In genomic region chr3:196631655-196632032, GRCh38 we compare ENCODE assay signal across 8 cellular contexts. TPM values are rescaled to one million over a fixed set of nuclear protein-coding genes. Genes with fewer than 3 reads are reported as not detected.
DNase-seq lines count a peak whose midpoint lies in the region; ATAC-seq and TF ChIP-seq lines count a peak whose summit lies in the region.

No MANE protein-coding gene starts in this region.

- in situ Hi-C loops in GM13977 (cut with MboI; ENCODE audit: low pct_unique_long_range_greater_than_20kb, low sequenced_read_pairs, unreplicated experiment): no loop called here

- H3K4me3 Mint-ChIP-seq in activated B cell treated with CpG ODN at 0.5 μM for 24 hours: peak overlapping the region; percentile 93
- peak overlapping the region; percentile 89 to 96 for H3K4me3 Mint-ChIP-seq in stimulated activated naive B cell treated with anti-CD40 and anti-IgM and Interleukin-4, amounts not matched to agents 10 μg/mL and 1 μg/mL and 100 μg/mL, for 72 hours

- H3K36me3 ChIP-seq in cardiac muscle cell (no peaks in the 10 kb centered on the region), right atrium auricular region (no peaks in the 10 kb centered on the region)

- H3K4me3 ChIP-seq in cardiac muscle cell (peak overlapping the region; percentile 28), right atrium auricular region (peak overlapping the region; percentile 45 to 67)

- H3K4me1 ChIP-seq in cardiac muscle cell (ENCODE audit: low read depth): peaks cover 8% of the 10 kb centered on the region
- H3K4me1 ChIP-seq in right atrium auricular region: peaks cover 0 to 13% of the 10 kb centered on the region in 2 donors

- H3K36me3 Mint-ChIP-seq in activated B cell treated with CpG ODN at 0.5 μM for 24 hours (ENCODE audit: low read depth): peaks cover 5% of the 10 kb centered on the region
- H3K36me3 Mint-ChIP-seq in stimulated activated naive B cell treated with anti-CD40 and anti-IgM and Interleukin-4, amounts not matched to agents 10 μg/mL and 1 μg/mL and 100 μg/mL, for 72 hours: peaks cover 8 to 22% of the 10 kb centered on the region in 2 donors

- H3K9me3 Mint-ChIP-seq in activated B cell treated with CpG ODN at 0.5 μM for 24 hours: no peaks in the 10 kb centered on the region
- H3K9me3 Mint-ChIP-seq in stimulated activated naive B cell treated with anti-CD40 and anti-IgM and Interleukin-4, amounts not matched to agents 10 μg/mL and 1 μg/mL and 100 μg/mL, for 72 hours: no peaks in the 10 kb centered on the region

- H3K4me1 Mint-ChIP-seq in activated B cell treated with CpG ODN at 0.5 μM for 24 hours: peaks cover 66% of the 10 kb centered on the region
- H3K4me1 Mint-ChIP-seq in stimulated activated naive B cell treated with anti-CD40 and anti-IgM and Interleukin-4, amounts not matched to agents 10 μg/mL and 1 μg/mL and 100 μg/mL, for 72 hours: peaks cover 34 to 67% of the 10 kb centered on the region in 2 donors

- H3K27me3 ChIP-seq in cardiac muscle cell: no peaks in the 10 kb centered on the region
- no peaks in the 10 kb centered on the region for H3K27me3 ChIP-seq in right atrium auricular region

- peak overlapping the region; percentile 96 for H3K27ac Mint-ChIP-seq in activated B cell treated with CpG ODN at 0.5 μM for 24 hours
- peak overlapping the region; percentile 98 for H3K27ac Mint-ChIP-seq in stimulated activated naive B cell treated with anti-CD40 and anti-IgM and Interleukin-4, amounts not matched to agents 10 μg/mL and 1 μg/mL and 100 μg/mL, for 72 hours

- CTCF ChIA-PET in activated B cell treated with CpG ODN at 0.5 μM for 24 hours (lab: Charles Lee): interaction anchor here (1.0 to 3.6 kb wide), 4 partner anchors 11 to 54 kb away, joined by 4 to 12 read pairs (median 6); no protein-coding TSS in a partner anchor

- H3K27me3 Mint-ChIP-seq in activated B cell treated with CpG ODN at 0.5 μM for 24 hours: no peaks in the 10 kb centered on the region
- H3K27me3 Mint-ChIP-seq in stimulated activated naive B cell treated with anti-CD40 and anti-IgM and Interleukin-4, amounts not matched to agents 10 μg/mL and 1 μg/mL and 100 μg/mL, for 72 hours: no peaks in the 10 kb centered on the region

- peak overlapping the region; percentile 92 for H3K27ac ChIP-seq in cardiac muscle cell
- H3K27ac ChIP-seq in right atrium auricular region: peak overlapping the region; percentile 69 to 81

- H3K9me3 ChIP-seq in cardiac muscle cell (ENCODE audit: low read depth): no peaks in the 10 kb centered on the region
- no peaks in the 10 kb centered on the region for H3K9me3 ChIP-seq in right atrium auricular region

- POLR2A ChIA-PET in activated B cell treated with CpG ODN at 0.5 μM for 24 hours (lab: Charles Lee): interaction anchor here (0.5 to 6.6 kb wide), 19 partner anchors 9 to 390 kb away, joined by 3 to 176 read pairs (median 4); partner anchors contain the start of genes CEP19, DYNLT2B, FBXO45 and NRROS

- DNase-seq in cardiac muscle cell (ENCODE audit: low read depth in 1 of 2, low spot score in 1 of 2): no peak
- no peak for DNase-seq in Right ventricle myocardium superior
- no peak for DNase-seq in activated B cell treated with CpG ODN at 0.5 μM for 24 hours
- DNase-seq in right atrium auricular region (ENCODE audit: low spot score): no peak
- DNase-seq in stimulated activated naive B cell treated with anti-CD40 and anti-IgM and Interleukin-4, amounts not matched to agents 10 μg/mL and 1 μg/mL and 100 μg/mL, for 72 hours: no peak
- no peak for DNase-seq in HuH-7 (ENCODE audit: low spot score)
- DNase-seq in GM13977 (ENCODE audit: low spot score): no peak
- no peak for DNase-seq in islet precursor cell

- TF ChIP-seq CTCF in cardiac muscle cell (IDR thresholded peaks at IDR 0.05; ENCODE audit: low read depth, low read length) (no peak), activated B cell treated with CpG ODN at 0.5 μM for 24 hours (IDR thresholded peaks at IDR 0.05) (no peak), right atrium auricular region (IDR thresholded peaks at IDR 0.05) (no peak), GM13977 (IDR thresholded peaks at IDR 0.05; ENCODE audit: extremely low read depth, insufficient read depth, missing control alignments) (no peak)

- ATAC-seq in Right ventricle myocardium superior (ENCODE audit: poor library complexity) (no peak), activated B cell treated with CpG ODN at 0.5 μM for 24 hours (ENCODE audit: low read depth) (no peak)
- ATAC-seq in stimulated activated naive B cell treated with anti-CD40 and anti-IgM and Interleukin-4, amounts not matched to agents 10 μg/mL and 1 μg/mL and 100 μg/mL, for 72 hours (replicated peaks): peak; percentile 0 to 4

- intact Hi-C loops in Right ventricle myocardium superior (cut with DNase I) (no loop called here), activated B cell treated with CpG ODN at 0.5 μM for 24 hours (cut with micrococcal nuclease) (loop anchor here (1.0 to 10.0 kb wide), 9 partner anchors 7 to 1947 kb away; partner anchors contain the start of genes CEP19, FAM43A, FBXO45 and NCBP2)

RNA-seq across cellular contexts. Expression of gene NRROS, which starts 7.8 kb away (rescaled TPM):
- 1.3 and 1.6 TPM in 2 replicates for total RNA-seq in cardiac muscle cell
- not detected in 2 replicates for polyA plus RNA-seq in cardiac muscle cell
- total RNA-seq in Right ventricle myocardium superior: 2.4 TPM
- total RNA-seq in activated B cell treated with CpG ODN at 0.5 μM for 24 hours: 88.5 and 92.4 TPM in 2 replicates
- 1 to 10 TPM; 2.4 to 4.8 TPM for total RNA-seq in right atrium auricular region

Comparison
In these comparisons a context has a peak if more than half of its experiments do, and no peak if none do; other contexts are left out.
1. ATAC-seq: peak in stimulated activated naive B cell treated with anti-CD40 and anti-IgM and Interleukin-4, amounts not matched to agents 10 μg/mL and 1 μg/mL and 100 μg/mL, for 72 hours (2 of 2); none in Right ventricle myocardium superior (single experiment) and activated B cell treated with CpG ODN at 0.5 μM for 24 hours (single experiment).
2. RNA of gene NRROS, which starts 7.8 kb away (total RNA-seq): 88.5 to 92.4 TPM in activated B cell treated with CpG ODN at 0.5 μM for 24 hours; 2.4 to 4.8 TPM in right atrium auricular region, 2.4 TPM in Right ventricle myocardium superior (single experiment) and 1.3 to 1.6 TPM in cardiac muscle cell; every median in the first group is over 10 times any median in the second.